ENCODE assay signal across 15 cellular contexts in genomic region chr5:40735609-40736008, GRCh38. TPM values are rescaled to one million over a fixed set of nuclear protein-coding genes. Genes with fewer than 3 reads are reported as not detected.
DNase-seq lines count a peak whose midpoint lies in the region; ATAC-seq and TF ChIP-seq lines count a peak whose summit lies in the region.
"Had no signal": no experiment of that assay in that cellular context is flagged by ENCODE, and none has a peak within 500 bp of the region (broad histone marks: within the 10 kb centered on the region; RNA-seq: fewer than 3 reads in every experiment).

No MANE protein-coding gene starts in this region.

- no peak for TF ChIP-seq CTCF in IMR-90 (conservative IDR thresholded peaks at IDR 0.05; ENCODE audit: low read depth, low read length)
- TF ChIP-seq CTCF in body of pancreas (IDR thresholded peaks at IDR 0.05) = no peak
- TF ChIP-seq CTCF in osteocyte (IDR thresholded peaks at IDR 0.05) = no peak
- no peak for TF ChIP-seq CTCF in A673 (conservative IDR thresholded peaks at IDR 0.05; ENCODE audit: low read depth, low read length)

- POLR2A ChIA-PET in activated CD4-positive, alpha-beta T cell treated with anti-CD3 and anti-CD28 coated beads for 36 hours (lab: Charles Lee) = no interaction called here
- POLR2A ChIA-PET in IMR-90 (lab: Charles Lee; ENCODE audit: unreplicated experiment) (no interaction called here), A673 (lab: Charles Lee; ENCODE audit: low non-redundant PET) (no interaction called here)

- H2BK5ac ChIP-seq in IMR-90 (ENCODE audit: low read depth, low read length, poor library complexity, severe bottlenecking) = peak overlapping the region; percentile 89

- H2BK20ac ChIP-seq in IMR-90 (ENCODE audit: low read depth, low read length) = peak overlapping the region; percentile 97

- H3K4me3 ChIP-seq in IMR-90 (ENCODE audit: insufficient read depth, low read depth, low read length) = no peak overlapping the region
- H3K4me3 ChIP-seq in body of pancreas = no peak overlapping the region
- H3K4me3 ChIP-seq in A673 (ENCODE audit: low read depth, low read length, poor library complexity, severe bottlenecking) = no peak overlapping the region
- H3K4me3 ChIP-seq: BLaER1 treated with 17β-estradiol and CSF1 and Interleukin-3, amounts not matched to agents 10 nM and 100 nM had no signal

- ATAC-seq in activated CD4-positive, alpha-beta T cell treated with anti-CD3 and anti-CD28 coated beads for 36 hours = peak; percentile 31
- ATAC-seq in IMR-90 (ENCODE audit: low read depth) (no peak), body of pancreas (no peak)

- BruUV-seq in IMR-90 (replicated peaks; lab: Mats Ljungman, UMichigan) = no TSS peak
- BruUV-seq in A673 (replicated peaks; lab: Mats Ljungman, UMichigan) = no TSS peak

- peaks cover 13 to 37% of the 10 kb centered on the region in 2 experiments for H3K79me1 ChIP-seq in IMR-90 (ENCODE audit: low read depth in 1 of 2, low read length in 2 of 2)

- no peak overlapping the region for H3K9ac ChIP-seq in IMR-90 (ENCODE audit: low read depth, low read length)
- H3K9ac ChIP-seq: BLaER1 treated with 17β-estradiol and CSF1 and Interleukin-3, amounts not matched to agents 10 nM and 100 nM had no signal

- H2AK9ac ChIP-seq in IMR-90 (replicated peaks; ENCODE audit: low read depth, low read length, poor library complexity) = no peak overlapping the region

- H2AK5ac ChIP-seq in IMR-90 (ENCODE audit: low read depth, low read length) = peak overlapping the region; percentile 79

- no peak for TF ChIP-seq RAD21 in IMR-90 (IDR thresholded peaks at IDR 0.05; ENCODE audit: low read length)

- CTCF ChIA-PET in activated CD4-positive, alpha-beta T cell treated with anti-CD3 and anti-CD28 coated beads for 36 hours (lab: Charles Lee) = interaction anchor here (0.6 to 3.6 kb wide), 12 partner anchors 9 to 1162 kb away, joined by 3 to 17 read pairs (median 3); no protein-coding TSS in a partner anchor
- CTCF ChIA-PET in IMR-90 (lab: Yijun Ruan, JAX) = interaction anchor here (1.2 to 1.3 kb wide), 2 partner anchors 11 to 1011 kb away, joined by 3 read pairs; no protein-coding TSS in a partner anchor
- CTCF ChIA-PET in A673 (lab: Charles Lee) = no interaction called here

- H3K9me1 ChIP-seq in IMR-90 (ENCODE audit: insufficient read depth, low read length) = peaks cover 14% of the 10 kb centered on the region

- intact Hi-C loops in activated CD4-positive, alpha-beta T cell treated with anti-CD3 and anti-CD28 coated beads for 36 hours (cut with DNase I, micrococcal nuclease) = loop anchor here (1.0 to 5.0 kb wide), 11 partner anchors 47 to 1158 kb away; no protein-coding TSS in a partner anchor
- intact Hi-C loops in IMR-90 (cut with micrococcal nuclease) (loop anchor here (1.0 kb wide), 4 partner anchors 47 to 1156 kb away; no protein-coding TSS in a partner anchor), body of pancreas (cut with DNase I) (no loop called here), A673 (cut with micrococcal nuclease; ENCODE audit: unreplicated experiment) (loop anchor here (2.0 to 5.0 kb wide), 2 partner anchors 1019 to 1153 kb away; no protein-coding TSS in a partner anchor)

- no peaks in the 10 kb centered on the region for H4K20me1 ChIP-seq in IMR-90 (ENCODE audit: insufficient read depth, low read length)

- H3K36me3 Mint-ChIP-seq in activated CD4-positive, alpha-beta T cell treated with anti-CD3 and anti-CD28 coated beads for 36 hours (ENCODE audit: low read depth) = peaks cover 32% of the 10 kb centered on the region
- H3K36me3 Mint-ChIP-seq in osteocyte (ENCODE audit: unreplicated experiment) = peaks cover 29% of the 10 kb centered on the region

- peaks cover 7% of the 10 kb centered on the region for H3K9me3 Mint-ChIP-seq in activated CD4-positive, alpha-beta T cell treated with anti-CD3 and anti-CD28 coated beads for 36 hours (ENCODE audit: low read depth)
- peaks cover 6% of the 10 kb centered on the region for H3K9me3 Mint-ChIP-seq in osteocyte (ENCODE audit: unreplicated experiment)
- H3K9me3 Mint-ChIP-seq: effector memory CD8-positive, alpha-beta T cell; immature natural killer cell had no signal

- H3K23ac ChIP-seq in IMR-90 (ENCODE audit: low read depth, low read length) = peak overlapping the region; percentile 89

- TF ChIP-seq POLR2A in IMR-90 (IDR thresholded peaks at IDR 0.05; ENCODE audit: low read depth, low read length) (no peak), body of pancreas (IDR thresholded peaks at IDR 0.05) (no peak)

- H3K27me3 ChIP-seq in IMR-90 (ENCODE audit: control insufficient read depth, insufficient read depth, low read length) (no peaks in the 10 kb centered on the region), body of pancreas (no peaks in the 10 kb centered on the region), A673 (replicated peaks; ENCODE audit: insufficient read depth, low read depth, low read length, poor library complexity) (no peaks in the 10 kb centered on the region)
- H3K27me3 ChIP-seq: BLaER1 treated with 17β-estradiol and CSF1 and Interleukin-3, amounts not matched to agents 10 nM and 100 nM had no signal

- H3K4me1 Mint-ChIP-seq in activated CD4-positive, alpha-beta T cell treated with anti-CD3 and anti-CD28 coated beads for 36 hours = peaks cover 22% of the 10 kb centered on the region
- peaks cover 14% of the 10 kb centered on the region for H3K4me1 Mint-ChIP-seq in osteocyte (ENCODE audit: unreplicated experiment)

- in situ Hi-C loops in IMR-90 (cut with MboI; ENCODE audit: low sequenced_read_pairs) = loop anchor here (5.0 to 10.0 kb wide), 3 partner anchors 788 to 1151 kb away; no protein-coding TSS in a partner anchor

- H3K9me3 ChIP-seq in IMR-90 (ENCODE audit: control insufficient read depth, insufficient read depth, low read length) (peaks cover 4% of the 10 kb centered on the region; the same call in 1 of the 2 replicates), body of pancreas (no peaks in the 10 kb centered on the region), A673 (ENCODE audit: low read depth, low read length, poor library complexity, severe bottlenecking) (no peaks in the 10 kb centered on the region)

- peak overlapping the region; percentile 92 for H3K14ac ChIP-seq in IMR-90 (replicated peaks; ENCODE audit: low read depth, low read length)

- peak overlapping the region; percentile 81; the same call in 2 of the 3 replicates for H2BK15ac ChIP-seq in IMR-90 (ENCODE audit: low read depth, low read length)

- peak overlapping the region; percentile 13; the same call in 1 of the 2 replicates for H4K5ac ChIP-seq in IMR-90 (ENCODE audit: low read depth, low read length)

- peak overlapping the region; percentile 95 for H3K4ac ChIP-seq in IMR-90 (ENCODE audit: low read depth, low read length)

- peak overlapping the region; percentile 86 for H4K91ac ChIP-seq in IMR-90 (ENCODE audit: insufficient read depth, low read depth, low read length)

- H4K8ac ChIP-seq in IMR-90 (ENCODE audit: low read depth in 2 of 2, low read length in 2 of 2) = peak overlapping the region; percentile 28 to 88; a peak in 3 of 4 replicates

- H3K56ac ChIP-seq in IMR-90 (ENCODE audit: extremely low read depth, insufficient read depth, low read length) = peak overlapping the region; percentile 42; the same call in 1 of the 2 replicates

- H3K36me3 ChIP-seq in IMR-90 (ENCODE audit: control insufficient read depth, insufficient read depth, low read length) (peaks cover 6% of the 10 kb centered on the region), body of pancreas (replicated peaks in 1 of 2; ENCODE audit: insufficient read depth in 1 of 2, low read depth in 2 of 2) (no peaks in the 10 kb centered on the region), A673 (ENCODE audit: insufficient read depth, low read length, poor library complexity, severe bottlenecking) (peaks cover 5% of the 10 kb centered on the region)

- peak overlapping the region; percentile 69 for H3K27ac Mint-ChIP-seq in activated CD4-positive, alpha-beta T cell treated with anti-CD3 and anti-CD28 coated beads for 36 hours
- peak overlapping the region; percentile 0 for H3K27ac Mint-ChIP-seq in osteocyte (ENCODE audit: unreplicated experiment)

- H3K4me1 ChIP-seq in IMR-90 (ENCODE audit: control insufficient read depth, insufficient read depth, low read length) (peaks cover 14% of the 10 kb centered on the region), body of pancreas (peaks cover 44% of the 10 kb centered on the region), A673 (ENCODE audit: insufficient read depth, low read length, poor library complexity, severe bottlenecking) (no peaks in the 10 kb centered on the region)

- no peak overlapping the region for H3K4me3 Mint-ChIP-seq in activated CD4-positive, alpha-beta T cell treated with anti-CD3 and anti-CD28 coated beads for 36 hours
- H3K4me3 Mint-ChIP-seq in osteocyte (ENCODE audit: unreplicated experiment) = no peak overlapping the region
- H3K4me3 Mint-ChIP-seq: effector memory CD8-positive, alpha-beta T cell; immature natural killer cell had no signal

- dilution Hi-C loops in IMR-90 (cut with HindIII; ENCODE audit: low sequenced_read_pairs, unreplicated experiment) = no loop called here

- DNase-seq in activated CD4-positive, alpha-beta T cell treated with anti-CD3 and anti-CD28 coated beads for 36 hours = no peak
- no peak for DNase-seq in activated CD4-positive, alpha-beta T cell treated with anti-CD3 and anti-CD28 coated beads, Interleukin-2, amount 50 U/mL, for 4 hours
- DNase-seq in IMR-90 = no peak
- no peak for DNase-seq in body of pancreas
- no peak for DNase-seq in osteocyte (ENCODE audit: extremely low spot score, unreplicated experiment)
- no peak for DNase-seq in NCI-H1105 (lab: John Stamatoyannopoulos, UW)
- no peak for DNase-seq in DMS79 (lab: John Stamatoyannopoulos, UW)
- DNase-seq in A673 (ENCODE audit: low spot score) = no peak
- DNase-seq: 8988T; activated CD4-positive, alpha-beta T cell treated with anti-CD3 and anti-CD28 coated beads for 1 hour; cerebellar nuclear complex; stimulated activated CD4-positive, alpha-beta T cell treated with anti-CD3 and anti-CD28 coated beads, Interleukin-1b, Interleukin-23, amount 100 ng/mL, for 48 hours had no signal

- H3K27me3 Mint-ChIP-seq in activated CD4-positive, alpha-beta T cell treated with anti-CD3 and anti-CD28 coated beads for 36 hours = no peaks in the 10 kb centered on the region
- no peaks in the 10 kb centered on the region for H3K27me3 Mint-ChIP-seq in osteocyte (ENCODE audit: unreplicated experiment)
- H3K27me3 Mint-ChIP-seq: effector memory CD8-positive, alpha-beta T cell had no signal

- peak overlapping the region; percentile 92 for H2BK120ac ChIP-seq in IMR-90 (ENCODE audit: low read depth, low read length)

- H3K27ac ChIP-seq in IMR-90 (ENCODE audit: insufficient read depth, low read length) (no peak overlapping the region), body of pancreas (peak overlapping the region in 3 of 4 donors; percentile 72 to 85 (median 78)), A673 (ENCODE audit: low read depth, low read length, poor library complexity, severe bottlenecking) (no peak overlapping the region)

- no peak overlapping the region for H2AFZ ChIP-seq in IMR-90 (replicated peaks; ENCODE audit: low read length, poor library complexity)

- H3K18ac ChIP-seq in IMR-90 (ENCODE audit: low read depth, low read length) = peak overlapping the region; percentile 44; the same call in 1 of the 2 replicates

- H3K4me2 ChIP-seq in IMR-90 (ENCODE audit: low read depth, low read length) = peak overlapping the region; percentile 17; the same call in 1 of the 2 replicates

RNA-seq across cellular contexts. Expression of gene TTC33, which starts 20.2 kb away (rescaled TPM):
- total RNA-seq in activated CD4-positive, alpha-beta T cell treated with anti-CD3 and anti-CD28 coated beads for 36 hours = 10 to 100 TPM; 31.4 to 31.7 TPM
- total RNA-seq in IMR-90 (2012; rRNA removed) (8.1 and 11.7 TPM in 2 replicates), body of pancreas (1 to 10 TPM; 2.3 to 9.3 TPM), osteocyte (18.1 and 18.2 TPM in 2 replicates), A673 (2021) (17.0 and 19.1 TPM in 2 replicates)
- polyA plus RNA-seq in IMR-90 (2012; rRNA removed) = 2.5 and 3.1 TPM in 2 replicates
- 0.36 and 1.3 TPM in 2 replicates for polyA plus RNA-seq in IMR-90 (2012; cell fraction: cytosol; rRNA removed)
- polyA plus RNA-seq in IMR-90 (2012; cell fraction: nucleus; rRNA removed; ENCODE audit: low replicate concordance) = 0.41 and 3.6 TPM in 2 replicates

RNA-seq across cellular contexts. Expression of gene PTGER4, which starts 55.9 kb away (rescaled TPM):
- 10 to 100 TPM; 71.7 to 91.2 TPM for total RNA-seq in activated CD4-positive, alpha-beta T cell treated with anti-CD3 and anti-CD28 coated beads for 36 hours
- 7.9 and 10.6 TPM in 2 replicates for total RNA-seq in IMR-90 (2012; rRNA removed)
- 10.1 and 15.4 TPM in 2 replicates for polyA plus RNA-seq in IMR-90 (2012; rRNA removed)
- polyA plus RNA-seq in IMR-90 (2012; cell fraction: cytosol; rRNA removed) = 9.9 and 20.9 TPM in 2 replicates
- polyA plus RNA-seq in IMR-90 (2012; cell fraction: nucleus; rRNA removed; ENCODE audit: low replicate concordance) = 11.4 and 25.1 TPM in 2 replicates
- total RNA-seq in body of pancreas = 10 to 100 TPM; 25.9 to 38.9 TPM
- 68.0 and 70.0 TPM in 2 replicates for total RNA-seq in osteocyte
- 2.1 and 2.5 TPM in 2 replicates for total RNA-seq in A673 (2021)

Comparison
In these comparisons a context has a peak if more than half of its experiments do, and no peak if none do; other contexts are left out.
1. H3K27ac ChIP-seq: peak in body of pancreas (3 of 4); none in IMR-90 (single experiment) and A673 (single experiment).